Comparison of ENCODE assay signal across 8 cellular contexts in the genomic region with DNA sequence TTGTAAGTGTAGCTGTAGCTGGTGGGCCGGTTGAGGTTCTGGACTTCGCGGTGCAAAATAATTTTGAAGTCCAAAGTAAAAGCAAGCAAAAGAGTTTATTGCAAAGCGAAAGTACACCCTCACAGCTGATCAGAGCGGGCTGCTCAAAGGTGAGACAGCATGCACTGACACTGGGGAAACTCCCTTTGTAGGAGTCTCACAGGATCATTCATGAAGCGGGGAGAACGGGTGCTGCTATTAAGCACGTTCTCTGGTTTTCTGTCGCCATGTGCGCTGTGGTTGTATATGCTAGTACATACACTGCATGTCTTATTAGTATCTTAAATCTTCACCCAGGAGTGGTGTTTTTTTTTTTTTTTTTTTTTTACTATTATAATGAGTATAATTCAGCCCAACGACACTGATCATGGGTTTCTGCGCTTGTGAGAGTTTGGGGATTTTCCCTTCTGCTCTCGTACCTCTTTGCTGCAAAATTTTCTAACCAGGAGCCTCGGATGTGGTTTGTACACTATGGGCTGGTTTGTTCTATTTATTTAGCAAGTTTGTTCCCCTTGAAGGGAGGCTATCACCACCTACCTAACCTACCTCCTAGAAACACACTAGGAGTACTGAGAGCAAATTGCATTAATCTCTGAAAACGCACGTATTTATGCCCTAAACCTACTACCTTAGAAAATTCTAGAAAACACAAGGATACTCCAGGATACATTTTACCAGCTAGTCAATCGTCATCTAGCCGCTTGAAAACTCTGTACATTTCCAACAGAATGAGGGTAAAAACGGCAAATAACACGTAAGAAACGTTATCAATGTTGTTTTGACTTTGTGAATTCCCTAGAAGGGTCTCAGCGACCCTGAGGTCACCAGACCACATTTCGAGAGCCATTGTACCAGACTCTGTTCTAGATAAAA. TPM values are rescaled to one million over a fixed set of nuclear protein-coding genes. Genes with fewer than 3 reads are reported as not detected.
DNase-seq lines count a peak whose midpoint lies in the region; ATAC-seq and TF ChIP-seq lines count a peak whose summit lies in the region.

No MANE protein-coding gene starts in this region.

- H3K56ac ChIP-seq in IMR-90 (ENCODE audit: extremely low read depth, insufficient read depth, low read length) = peak overlapping the region; percentile 48; the same call in 1 of the 2 replicates

- H3K4me1 ChIP-seq in CD8-positive, alpha-beta memory T cell (ENCODE audit: insufficient read depth, low read length) = peaks cover 6% of the 10 kb centered on the region
- H3K4me1 ChIP-seq in IMR-90 (ENCODE audit: control insufficient read depth, insufficient read depth, low read length) = peaks cover 4% of the 10 kb centered on the region; the same call in 1 of the 2 replicates
- H3K4me1 ChIP-seq in subcutaneous abdominal adipose tissue (ENCODE audit: control insufficient read depth in 5 of 5, insufficient read depth in 5 of 5, low read length in 5 of 5) = peaks cover 0 to 30% (median 25%) of the 10 kb centered on the region in 5 donors

- H2AK9ac ChIP-seq in IMR-90 (replicated peaks; ENCODE audit: low read depth, low read length, poor library complexity) = no peak overlapping the region

- peaks cover 15 to 27% of the 10 kb centered on the region in 2 experiments for H3K79me1 ChIP-seq in IMR-90 (ENCODE audit: low read depth in 1 of 2, low read length in 2 of 2)

- no peak overlapping the region for H4K91ac ChIP-seq in IMR-90 (ENCODE audit: insufficient read depth, low read depth, low read length)

- peak overlapping the region; percentile 20; a peak in 3 of 4 replicates for H4K8ac ChIP-seq in IMR-90 (ENCODE audit: low read depth in 2 of 2, low read length in 2 of 2)

- CTCF ChIA-PET in CD8-positive, alpha-beta memory T cell (lab: Charles Lee) = interaction anchor here (0.9 to 4.9 kb wide), 7 partner anchors 9 to 235 kb away, joined by 3 to 32 read pairs (median 4); no protein-coding TSS in a partner anchor
- CTCF ChIA-PET in IMR-90 (lab: Yijun Ruan, JAX) = interaction anchor here (0.6 kb wide), 1 partner anchor 762 kb away, joined by 3 read pairs; no protein-coding TSS in a partner anchor

- H3K36me3 ChIP-seq in CD8-positive, alpha-beta memory T cell (ENCODE audit: insufficient read depth, low read length) = peaks cover 3% of the 10 kb centered on the region
- H3K36me3 ChIP-seq in IMR-90 (ENCODE audit: control insufficient read depth, insufficient read depth, low read length) = no peaks in the 10 kb centered on the region
- peaks cover 0 to 3% (median 2%) of the 10 kb centered on the region in 5 donors for H3K36me3 ChIP-seq in subcutaneous abdominal adipose tissue (ENCODE audit: control insufficient read depth in 5 of 5, insufficient read depth in 5 of 5, low read length in 5 of 5)

- TF ChIP-seq CTCF in IMR-90 (conservative IDR thresholded peaks at IDR 0.05; ENCODE audit: low read depth, low read length) (no peak), nephron progenitor cell (IDR thresholded peaks at IDR 0.05) (no peak)

- TF ChIP-seq RAD21 in IMR-90 (IDR thresholded peaks at IDR 0.05; ENCODE audit: low read length) = no peak

- WGBS in IMR-90 (ENCODE audit: extremely low coverage in 2 of 2, insufficient read length in 1 of 2), 2 experiments = 92% methylated on average over 4 of the region's 23 CpGs; no CpG with 5 or more reads in 1 of the 2 experiments

- H3K4me3 ChIP-seq in CD8-positive, alpha-beta memory T cell (ENCODE audit: low read length) = peak overlapping the region; percentile 87
- H3K4me3 ChIP-seq in IMR-90 (ENCODE audit: insufficient read depth, low read depth, low read length) = peak overlapping the region; percentile 81
- H3K4me3 ChIP-seq in subcutaneous abdominal adipose tissue (ENCODE audit: low read depth in 1 of 5, low read length in 5 of 5) = peak overlapping the region; percentile 76 to 97 (median 90)

- H3K4me2 ChIP-seq in IMR-90 (ENCODE audit: low read depth, low read length) = peak overlapping the region; percentile 96

- H2BK20ac ChIP-seq in IMR-90 (ENCODE audit: low read depth, low read length) = no peak overlapping the region

- peaks cover 24 to 32% (median 27%) of the 10 kb centered on the region in 3 donors for H3K4me1 Mint-ChIP-seq in CD8-positive, alpha-beta memory T cell
- peaks cover 22% of the 10 kb centered on the region for H3K4me1 Mint-ChIP-seq in nephron progenitor cell

- H4K5ac ChIP-seq in IMR-90 (ENCODE audit: low read depth, low read length) = peak overlapping the region; percentile 61; the same call in 1 of the 2 replicates

- peak overlapping the region; percentile 94 for H3K27ac ChIP-seq in CD8-positive, alpha-beta memory T cell (ENCODE audit: low read depth, low read length)
- no peak overlapping the region for H3K27ac ChIP-seq in IMR-90 (ENCODE audit: insufficient read depth, low read length)
- peak overlapping the region; percentile 95 for H3K27ac ChIP-seq in subcutaneous abdominal adipose tissue (ENCODE audit: low read depth, low read length)

- peak overlapping the region; percentile 87 to 99 (median 97) for H3K4me3 Mint-ChIP-seq in CD8-positive, alpha-beta memory T cell
- H3K4me3 Mint-ChIP-seq in nephron progenitor cell = peak overlapping the region; percentile 90

- no peaks in the 10 kb centered on the region for H3K27me3 ChIP-seq in CD8-positive, alpha-beta memory T cell (ENCODE audit: insufficient read depth, low read length, poor library complexity, severe bottlenecking)
- H3K27me3 ChIP-seq in IMR-90 (ENCODE audit: control insufficient read depth, insufficient read depth, low read length) = no peaks in the 10 kb centered on the region
- H3K27me3 ChIP-seq in subcutaneous abdominal adipose tissue (ENCODE audit: control insufficient read depth in 5 of 5, insufficient read depth in 4 of 5, low read length in 5 of 5) = no peaks in the 10 kb centered on the region

- H2AFZ ChIP-seq in IMR-90 (replicated peaks; ENCODE audit: low read length, poor library complexity) = peak overlapping the region; percentile 99

- H3K4ac ChIP-seq in IMR-90 (ENCODE audit: low read depth, low read length) = no peak overlapping the region; the same call in 1 of the 2 replicates

- H4K20me1 ChIP-seq in IMR-90 (ENCODE audit: insufficient read depth, low read length) = no peaks in the 10 kb centered on the region

- H3K27ac Mint-ChIP-seq in CD8-positive, alpha-beta memory T cell = peak overlapping the region; percentile 97 to 100 (median 99)
- H3K27ac Mint-ChIP-seq in nephron progenitor cell = peak overlapping the region; percentile 90

- H3K9ac ChIP-seq in IMR-90 (ENCODE audit: low read depth, low read length) (peak overlapping the region; percentile 77), subcutaneous abdominal adipose tissue (ENCODE audit: low read length in 5 of 5) (peak overlapping the region; percentile 40 to 97 (median 80))

- DNase-seq in CD8-positive, alpha-beta memory T cell = peak; percentile 67 to 91 (median 87)
- DNase-seq in IMR-90 (peak; percentile 4), nephron progenitor cell (no peak), AG20443 (ENCODE audit: low spot score) (no peak)
- peak; percentile 72 to 79 for DNase-seq in activated CD4-positive, alpha-beta T cell treated with anti-CD3 and anti-CD28 coated beads, Interleukin-2, amount 50 U/mL, for 48 hours
- peak; percentile 75 for DNase-seq in effector CD4-positive, alpha-beta T cell

- peak overlapping the region; percentile 23; the same call in 1 of the 2 replicates for H3K14ac ChIP-seq in IMR-90 (replicated peaks; ENCODE audit: low read depth, low read length)

- no peak overlapping the region for H2BK15ac ChIP-seq in IMR-90 (ENCODE audit: low read depth, low read length)

- peak overlapping the region; percentile 33; the same call in 1 of the 2 replicates for H3K18ac ChIP-seq in IMR-90 (ENCODE audit: low read depth, low read length)

- dilution Hi-C loops in IMR-90 (cut with HindIII; ENCODE audit: low sequenced_read_pairs, unreplicated experiment) = no loop called here

- peak overlapping the region; percentile 24; the same call in 1 of the 2 replicates for H2BK120ac ChIP-seq in IMR-90 (ENCODE audit: low read depth, low read length)

- H3K9me3 ChIP-seq in CD8-positive, alpha-beta memory T cell (ENCODE audit: low read length) = no peaks in the 10 kb centered on the region
- no peaks in the 10 kb centered on the region for H3K9me3 ChIP-seq in IMR-90 (ENCODE audit: control insufficient read depth, insufficient read depth, low read length)
- no peaks in the 10 kb centered on the region for H3K9me3 ChIP-seq in subcutaneous abdominal adipose tissue (ENCODE audit: control insufficient read depth in 5 of 5, low read length in 5 of 5)

- TF ChIP-seq POLR2A in IMR-90 (IDR thresholded peaks at IDR 0.05; ENCODE audit: low read depth, low read length) = no peak

- H3K23ac ChIP-seq in IMR-90 (ENCODE audit: low read depth, low read length) = peak overlapping the region; percentile 57; the same call in 1 of the 2 replicates

- H2BK5ac ChIP-seq in IMR-90 (ENCODE audit: low read depth, low read length, poor library complexity, severe bottlenecking) = no peak overlapping the region

- H3K36me3 Mint-ChIP-seq in CD8-positive, alpha-beta memory T cell = peaks cover 0 to 26% (median 4%) of the 10 kb centered on the region in 3 donors
- H3K36me3 Mint-ChIP-seq in nephron progenitor cell (ENCODE audit: low read depth) = peaks cover 13% of the 10 kb centered on the region

- no peaks in the 10 kb centered on the region for H3K9me3 Mint-ChIP-seq in CD8-positive, alpha-beta memory T cell
- no peaks in the 10 kb centered on the region for H3K9me3 Mint-ChIP-seq in nephron progenitor cell

- H3K27me3 Mint-ChIP-seq in CD8-positive, alpha-beta memory T cell = no peaks in the 10 kb centered on the region
- H3K27me3 Mint-ChIP-seq in nephron progenitor cell (ENCODE audit: low read depth, poor library complexity) = peaks cover 2% of the 10 kb centered on the region

- BruUV-seq in IMR-90 (replicated peaks; lab: Mats Ljungman, UMichigan) = no TSS peak

- no peak overlapping the region for H2AK5ac ChIP-seq in IMR-90 (ENCODE audit: low read depth, low read length)

- ATAC-seq in GM21423 (IDR thresholded peaks at IDR 0.05; ENCODE audit: unreplicated experiment) (peak; percentile 67), IMR-90 (ENCODE audit: low read depth) (no peak)

- in situ Hi-C loops in IMR-90 (cut with MboI; ENCODE audit: low sequenced_read_pairs) = loop anchor here (5.0 kb wide), 1 partner anchor 230 kb away; no protein-coding TSS in a partner anchor

- POLR2A ChIA-PET in CD8-positive, alpha-beta memory T cell (lab: Charles Lee) = interaction anchor here (0.6 to 1.2 kb wide), 6 partner anchors 25 to 554 kb away, joined by 3 to 5 read pairs (median 4); no protein-coding TSS in a partner anchor
- POLR2A ChIA-PET in IMR-90 (lab: Charles Lee; ENCODE audit: unreplicated experiment) = no interaction called here

- no peaks in the 10 kb centered on the region for H3K9me1 ChIP-seq in IMR-90 (ENCODE audit: insufficient read depth, low read length)

- intact Hi-C loops in IMR-90 (cut with micrococcal nuclease) = loop anchor here (5.0 to 10.0 kb wide), 3 partner anchors 295 to 552 kb away; a partner anchor contains a TSS

RNA-seq across cellular contexts. Expression of a gene that starts 1.3 kb away (rescaled TPM):
- 10 to 100 TPM; 16.5 to 18.8 TPM for total RNA-seq in CD8-positive, alpha-beta memory T cell
- 5.8 TPM for polyA plus RNA-seq in CD8-positive, alpha-beta memory T cell
- 6.8 and 12.8 TPM in 2 replicates for total RNA-seq in IMR-90 (2012; rRNA removed)
- polyA plus RNA-seq in IMR-90 (2012; rRNA removed) = 2.1 and 3.1 TPM in 2 replicates
- 0.48 and 0.60 TPM in 2 replicates for polyA plus RNA-seq in IMR-90 (2012; cell fraction: cytosol; rRNA removed)
- 0.53 and 2.2 TPM in 2 replicates for polyA plus RNA-seq in IMR-90 (2012; cell fraction: nucleus; rRNA removed; ENCODE audit: low replicate concordance)

Comparison
In these comparisons a context has a peak if more than half of its experiments do, and no peak if none do; other contexts are left out.
1. DNase-seq: peak in CD8-positive, alpha-beta memory T cell (5 of 5), IMR-90 (single experiment), activated CD4-positive, alpha-beta T cell treated with anti-CD3 and anti-CD28 coated beads, Interleukin-2, amount 50 U/mL, for 48 hours (2 of 2) and effector CD4-positive, alpha-beta T cell (single experiment); none in nephron progenitor cell (single experiment) and AG20443 (single experiment).
2. Peak in every context shown above with its lines, with median percentiles within 50 percentile points of each other: H3K4me3 ChIP-seq.